In the genomic region with DNA sequence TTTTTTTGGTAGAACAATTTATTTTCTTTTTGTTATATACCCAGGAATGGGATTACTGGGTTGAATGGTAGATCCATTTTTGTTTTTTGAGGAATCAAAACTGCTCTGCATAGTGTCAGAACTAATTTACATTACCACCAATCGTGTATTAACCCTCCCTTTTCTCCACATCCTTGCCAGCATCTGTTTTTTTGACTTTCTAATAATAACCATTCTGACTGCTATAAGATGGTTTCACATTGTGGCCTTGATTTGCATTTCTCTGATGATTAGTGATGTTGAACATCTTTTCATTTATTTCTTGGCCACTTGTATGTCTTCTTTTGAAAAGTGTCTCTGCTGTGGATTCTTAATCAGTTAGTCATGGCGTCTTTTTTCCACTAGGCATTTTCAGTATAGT, we compare ENCODE assay signal across 23 cellular contexts.
DNase-seq lines count a peak whose midpoint lies in the region; ATAC-seq, FAIRE-seq and TF ChIP-seq lines count a peak whose summit lies in the region.
"Had no signal": no experiment of that assay in that cellular context is flagged by ENCODE, and none has a peak within 500 bp of the region (broad histone marks: within the 10 kb centered on the region; RNA-seq: fewer than 3 reads in every experiment).

No MANE protein-coding gene starts in this region.

- RAD21 ChIA-PET in GM12878 (lab: Charles Lee; ENCODE audit: unreplicated experiment): no interaction called here

- no peak for DNase-seq in GM12878 (ENCODE audit: low read depth, low spot score)
- DNase-seq in activated T-cell treated with anti-CD3 and anti-CD28 coated beads, Interleukin-2, amount 50 U/mL, for 1 hour: no peak
- no peak for DNase-seq in CD8-positive, alpha-beta T cell
- DNase-seq in NCI-H446 (lab: John Stamatoyannopoulos, UW): no peak
- DNase-seq: CD8-positive, alpha-beta memory T cell; DMS53; EL; GM23248; KBM-7; MV-4-11; NCI-H1417; NCI-H187; NCI-H2107; NCI-H524; NCI-H82; Peyer's patch had no signal

- FAIRE-seq in GM12878 (lab: Jason Lieb, UNC): no peak
- FAIRE-seq: GM12891, HepG2 had no signal

- no peak for TF ChIP-seq RAD21 in GM12878 (IDR thresholded peaks at IDR 0.05; ENCODE audit: insufficient read depth, low read depth, low read length)

- 0% methylated on average over 2 of the region's 2 CpGs for WGBS in GM12878 (ENCODE audit: insufficient coverage, insufficient replicate concordance, low lambda C conversion rate, missing lambda C conversion rate)

- no peaks in the 10 kb centered on the region for H4K20me1 ChIP-seq in GM12878 (ENCODE audit: control insufficient read depth, insufficient read depth)
- H4K20me1 ChIP-seq: BLaER1 treated with 17β-estradiol and CSF1 and Interleukin-3, amounts not matched to agents 10 nM and 100 nM had no signal

- ATAC-seq in GM19468 (IDR thresholded peaks at IDR 0.05; ENCODE audit: extremely low read depth, unreplicated experiment): peak; percentile 32
- ATAC-seq in HG02623 (IDR thresholded peaks at IDR 0.05; ENCODE audit: unreplicated experiment): peak; percentile 55
- ATAC-seq in HG03439 (IDR thresholded peaks at IDR 0.05; ENCODE audit: unreplicated experiment): peak; percentile 67
- peak; percentile 58 for ATAC-seq in GM12878
- no peak for ATAC-seq in CD8-positive, alpha-beta T cell
- ATAC-seq: HepG2 had no signal

- no peak overlapping the region for H3K4me3 ChIP-seq in GM12878
- H3K4me3 ChIP-seq in CD8-positive, alpha-beta T cell (ENCODE audit: low read depth, low read length): no peak overlapping the region
- H3K4me3 ChIP-seq: BLaER1 treated with 17β-estradiol and CSF1 and Interleukin-3, amounts not matched to agents 10 nM and 100 nM; GM23248; HAP-1; Peyer's patch had no signal

- H3K4me1 ChIP-seq in GM12878 (ENCODE audit: control insufficient read depth, insufficient read depth, low read length): no peaks in the 10 kb centered on the region
- no peaks in the 10 kb centered on the region for H3K4me1 ChIP-seq in CD8-positive, alpha-beta T cell (ENCODE audit: insufficient read depth, low read length)
- H3K4me1 ChIP-seq: BLaER1 treated with 17β-estradiol and CSF1 and Interleukin-3, amounts not matched to agents 10 nM and 100 nM; Peyer's patch had no signal

- no peak overlapping the region for H3K27ac ChIP-seq in GM12878 (ENCODE audit: control insufficient read depth, insufficient read depth)
- H3K27ac ChIP-seq in CD8-positive, alpha-beta T cell (ENCODE audit: low read depth, low read length): no peak overlapping the region
- H3K27ac ChIP-seq: BLaER1 treated with 17β-estradiol and CSF1 and Interleukin-3, amounts not matched to agents 10 nM and 100 nM; GM23248; Peyer's patch had no signal

- TF ChIP-seq POLR2A in GM12878 (IDR thresholded peaks at IDR 0.05; ENCODE audit: low read depth, low read length): no peak

- POLR2A ChIA-PET in GM12878 (lab: Charles Lee): no interaction called here
- POLR2A ChIA-PET in CD8-positive, alpha-beta T cell (lab: Charles Lee): no interaction called here

- H3K9me3 Mint-ChIP-seq in CD8-positive, alpha-beta T cell: peaks cover 7% of the 10 kb centered on the region

- TF ChIP-seq CTCF in GM12878 (IDR thresholded peaks at IDR 0.05 in 2 of 3, conservative IDR thresholded peaks at IDR 0.05 in 1 of 3; ENCODE audit: control insufficient read depth in 2 of 3, extremely low read depth in 1 of 3, insufficient read depth in 1 of 3, low read depth in 3 of 3, low read length in 3 of 3): no peak
- TF ChIP-seq CTCF in CD8-positive, alpha-beta T cell (IDR thresholded peaks at IDR 0.05): no peak

- no peak overlapping the region for H2AFZ ChIP-seq in GM12878 (ENCODE audit: control insufficient read depth, low read depth, low read length)
- H2AFZ ChIP-seq: GM23248 had no signal

- no peak overlapping the region for H3K9ac ChIP-seq in GM12878 (ENCODE audit: control insufficient read depth, insufficient read depth, low read length)
- H3K9ac ChIP-seq: BLaER1 treated with 17β-estradiol and CSF1 and Interleukin-3, amounts not matched to agents 10 nM and 100 nM; GM23248 had no signal

- no peak for TF ChIP-seq EP300 in GM12878 (IDR thresholded peaks at IDR 0.05; ENCODE audit: borderline replicate concordance in 1 of 2, control insufficient read depth in 1 of 2, low read depth in 2 of 2, low read length in 2 of 2)

- no peaks in the 10 kb centered on the region for H3K27me3 ChIP-seq in GM12878 (replicated peaks in 1 of 2; ENCODE audit: control insufficient read depth in 2 of 2, insufficient read depth in 2 of 2, low read length in 1 of 2)
- H3K27me3 ChIP-seq in CD8-positive, alpha-beta T cell (ENCODE audit: insufficient read depth, low read length): no peaks in the 10 kb centered on the region
- H3K27me3 ChIP-seq: BLaER1 treated with 17β-estradiol and CSF1 and Interleukin-3, amounts not matched to agents 10 nM and 100 nM; Peyer's patch had no signal

- intact Hi-C loops in GM12878 (cut with micrococcal nuclease; ENCODE audit: unreplicated experiment): loop anchor here (10.0 kb wide), 1 partner anchor 57 kb away; no protein-coding TSS in a partner anchor
- intact Hi-C loops in CD8-positive, alpha-beta T cell (cut with DNase I, micrococcal nuclease): loop anchor here in 1 of 2 experiments (1.0 kb wide), 1 partner anchor 12 kb away; no protein-coding TSS in a partner anchor

- no peaks in the 10 kb centered on the region for H3K4me1 Mint-ChIP-seq in CD8-positive, alpha-beta T cell (ENCODE audit: low read depth)
- H3K4me1 Mint-ChIP-seq: CD8-positive, alpha-beta memory T cell had no signal

- H3K27ac Mint-ChIP-seq in CD8-positive, alpha-beta T cell: no peak overlapping the region
- H3K27ac Mint-ChIP-seq: CD8-positive, alpha-beta memory T cell had no signal

- no peak overlapping the region for H3K4me3 Mint-ChIP-seq in CD8-positive, alpha-beta T cell
- H3K4me3 Mint-ChIP-seq: CD8-positive, alpha-beta memory T cell had no signal

- CTCF ChIA-PET in GM12878 (lab: Yijun Ruan, JAX): no interaction called here
- CTCF ChIA-PET in CD8-positive, alpha-beta T cell (lab: Charles Lee): no interaction called here

- no peaks in the 10 kb centered on the region for H3K36me3 Mint-ChIP-seq in CD8-positive, alpha-beta T cell
- H3K36me3 Mint-ChIP-seq: CD8-positive, alpha-beta memory T cell had no signal

- H3K79me2 ChIP-seq in GM12878 (ENCODE audit: control insufficient read depth, insufficient read depth, low read length): no peaks in the 10 kb centered on the region

- BruUV-seq in GM12878 (replicated peaks; lab: Mats Ljungman, UMichigan): no TSS peak

- no peaks in the 10 kb centered on the region for H3K36me3 ChIP-seq in GM12878 (ENCODE audit: control insufficient read depth in 2 of 2, insufficient read depth in 2 of 2, low read length in 1 of 2)
- no peaks in the 10 kb centered on the region for H3K36me3 ChIP-seq in CD8-positive, alpha-beta T cell (ENCODE audit: insufficient read depth, low read length)
- H3K36me3 ChIP-seq: BLaER1 treated with 17β-estradiol and CSF1 and Interleukin-3, amounts not matched to agents 10 nM and 100 nM; HAP-1; Peyer's patch had no signal

- H3K4me2 ChIP-seq in GM12878 (ENCODE audit: control insufficient read depth, insufficient read depth): no peak overlapping the region

- SMC1A ChIA-PET in GM12878 (lab: Charles Lee; ENCODE audit: uncharacterized antibody, unreplicated experiment): no interaction called here

- in situ Hi-C loops in GM12878 (cut with MboI): no loop called here

- no peaks in the 10 kb centered on the region for H3K27me3 Mint-ChIP-seq in CD8-positive, alpha-beta T cell (ENCODE audit: low read depth)
- H3K27me3 Mint-ChIP-seq: CD8-positive, alpha-beta memory T cell had no signal

- H3K9me3 ChIP-seq in GM12878 (replicated peaks; ENCODE audit: control insufficient read depth, insufficient read depth, low read length): no peaks in the 10 kb centered on the region
- H3K9me3 ChIP-seq in CD8-positive, alpha-beta T cell (ENCODE audit: low read length): no peaks in the 10 kb centered on the region
- H3K9me3 ChIP-seq: BLaER1 treated with 17β-estradiol and CSF1 and Interleukin-3, amounts not matched to agents 10 nM and 100 nM; HAP-1; Peyer's patch had no signal

TF ChIP-seq in GM12878, 131 proteins besides CTCF, POLR2A, EP300 and RAD21:
- no peak for TF ChIP-seq SMAD5 (IDR thresholded peaks at IDR 0.05; ENCODE audit: low read depth)
- TF ChIP-seq, protein P1, sequence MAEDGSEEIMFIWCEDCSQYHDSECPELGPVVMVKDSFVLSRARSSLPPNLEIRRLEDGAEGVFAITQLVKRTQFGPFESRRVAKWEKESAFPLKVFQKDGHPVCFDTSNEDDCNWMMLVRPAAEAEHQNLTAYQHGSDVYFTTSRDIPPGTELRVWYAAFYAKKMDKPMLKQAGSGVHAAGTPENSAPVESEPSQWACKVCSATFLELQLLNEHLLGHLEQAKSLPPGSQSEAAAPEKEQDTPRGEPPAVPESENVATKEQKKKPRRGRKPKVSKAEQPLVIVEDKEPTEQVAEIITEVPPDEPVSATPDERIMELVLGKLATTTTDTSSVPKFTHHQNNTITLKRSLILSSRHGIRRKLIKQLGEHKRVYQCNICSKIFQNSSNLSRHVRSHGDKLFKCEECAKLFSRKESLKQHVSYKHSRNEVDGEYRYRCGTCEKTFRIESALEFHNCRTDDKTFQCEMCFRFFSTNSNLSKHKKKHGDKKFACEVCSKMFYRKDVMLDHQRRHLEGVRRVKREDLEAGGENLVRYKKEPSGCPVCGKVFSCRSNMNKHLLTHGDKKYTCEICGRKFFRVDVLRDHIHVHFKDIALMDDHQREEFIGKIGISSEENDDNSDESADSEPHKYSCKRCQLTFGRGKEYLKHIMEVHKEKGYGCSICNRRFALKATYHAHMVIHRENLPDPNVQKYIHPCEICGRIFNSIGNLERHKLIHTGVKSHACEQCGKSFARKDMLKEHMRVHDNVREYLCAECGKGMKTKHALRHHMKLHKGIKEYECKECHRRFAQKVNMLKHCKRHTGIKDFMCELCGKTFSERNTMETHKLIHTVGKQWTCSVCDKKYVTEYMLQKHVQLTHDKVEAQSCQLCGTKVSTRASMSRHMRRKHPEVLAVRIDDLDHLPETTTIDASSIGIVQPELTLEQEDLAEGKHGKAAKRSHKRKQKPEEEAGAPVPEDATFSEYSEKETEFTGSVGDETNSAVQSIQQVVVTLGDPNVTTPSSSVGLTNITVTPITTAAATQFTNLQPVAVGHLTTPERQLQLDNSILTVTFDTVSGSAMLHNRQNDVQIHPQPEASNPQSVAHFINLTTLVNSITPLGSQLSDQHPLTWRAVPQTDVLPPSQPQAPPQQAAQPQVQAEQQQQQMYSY (CRISPR knock-in tag; IDR thresholded peaks at IDR 0.05): no peak
